Comparison of ENCODE assay signal across 1 cellular context in genomic region chr11:74749127-74749964, GRCh38.
TF ChIP-seq lines count a peak whose summit lies in the region.

No MANE protein-coding gene starts in this region.

TF ChIP-seq in K562, 482 proteins besides CTCF, POLR2A, EP300 and RAD21 (continued from another document and continues in another):
- TF ChIP-seq ZBTB40 (IDR thresholded peaks at IDR 0.05) (peak; percentile 60; the same call in 1 of the 2 replicates), ZBTB40 (CRISPR knock-in tag; IDR thresholded peaks at IDR 0.05) (peak; percentile 45), C11orf30 (IDR thresholded peaks at IDR 0.05; ENCODE audit: low read depth) (no peak), FOXP4 (CRISPR knock-in tag; IDR thresholded peaks at IDR 0.05; ENCODE audit: borderline replicate concordance) (peak; percentile 10; the same call in 1 of the 2 replicates), ARNT (IDR thresholded peaks at IDR 0.05) (peak in 1 of 2 experiments; percentile 54; a peak in 1 of 4 replicates), SMAD4 (CRISPR knock-in tag; conservative IDR thresholded peaks at IDR 0.05) (peak; percentile 70; the same call in 1 of the 2 replicates), TEAD4 (IDR thresholded peaks at IDR 0.05; ENCODE audit: low read length) (no peak; the same call in 1 of the 2 replicates), TEAD4 (CRISPR knock-in tag; IDR thresholded peaks at IDR 0.05; ENCODE audit: borderline replicate concordance) (peak; percentile 30; the same call in 1 of the 2 replicates), ZNF398 (CRISPR knock-in tag; IDR thresholded peaks at IDR 0.05) (no peak), TARDBP (IDR thresholded peaks at IDR 0.05) (0 out of 2 replicates have a peak, but pooled peaks have one; percentile 19), TRIM24 (IDR thresholded peaks at IDR 0.05) (peak in 1 of 2 experiments; percentile 14; a peak in 1 of 4 replicates), NR3C1 (CRISPR knock-in tag; IDR thresholded peaks at IDR 0.05) (peak; percentile 79; the same call in 1 of the 2 replicates), MIER1 (IDR thresholded peaks at IDR 0.05; ENCODE audit: low read depth) (0 out of 2 replicates have a peak, but pooled peaks have one; percentile 32), ZBTB11 (CRISPR knock-in tag; IDR thresholded peaks at IDR 0.05) (0 out of 6 replicates have a peak, but pooled peaks of 1 of the 3 experiments have one; percentile 61), KLF6 (CRISPR knock-in tag; IDR thresholded peaks at IDR 0.05; ENCODE audit: borderline replicate concordance) (no peak), THRB (CRISPR knock-in tag; conservative IDR thresholded peaks at IDR 0.05) (0 out of 2 replicates have a peak, but pooled peaks have one; percentile 34), ZBTB5 (IDR thresholded peaks at IDR 0.05) (no peak), ZBTB26 (CRISPR knock-in tag; IDR thresholded peaks at IDR 0.05) (0 out of 2 replicates have a peak, but pooled peaks have one; percentile 18), CREB1 (IDR thresholded peaks at IDR 0.05) (no peak), CREB1 (CRISPR knock-in tag; IDR thresholded peaks at IDR 0.05) (0 out of 2 replicates have a peak, but pooled peaks have one; percentile 34), SAFB2 (IDR thresholded peaks at IDR 0.05; ENCODE audit: borderline replicate concordance, low read depth, low read length, severe bottlenecking) (no peak), NCOA2 (IDR thresholded peaks at IDR 0.05; ENCODE audit: partially characterized antibody in 2 of 2) (no peak), RBBP5 (IDR thresholded peaks at IDR 0.05; ENCODE audit: borderline replicate concordance, insufficient read depth, low read length, poor library complexity, severe bottlenecking) (peak; percentile 86), ZNF785 (CRISPR knock-in tag; IDR thresholded peaks at IDR 0.05) (no peak), E2F6 (IDR thresholded peaks at IDR 0.05; ENCODE audit: borderline replicate concordance in 1 of 2, extremely low read depth in 1 of 2, insufficient read depth in 1 of 2, insufficient read length in 1 of 2, low read depth in 1 of 2, low read length in 1 of 2, poor library complexity in 1 of 2, severe bottlenecking in 1 of 2) (peak; percentile 89 to 99), HEY1 (CRISPR knock-in tag; IDR thresholded peaks at IDR 0.05; ENCODE audit: borderline replicate concordance) (no peak)
